In genomic region chr11:269146-269890, GRCh38 we compare ENCODE assay signal across 1 cellular context.
A peak's percentile ranks its signal among the peaks of the same experiment; 100 is the strongest.
TF ChIP-seq lines count a peak whose summit lies in the region.

No MANE protein-coding gene starts in this region.

TF ChIP-seq in K562, 482 proteins besides CTCF, POLR2A, EP300 and RAD21 (continued from another document and continues in another):
- TF ChIP-seq ZNF609 (CRISPR knock-in tag; IDR thresholded peaks at IDR 0.05; ENCODE audit: borderline replicate concordance) (no peak), ZNF165 (CRISPR knock-in tag; IDR thresholded peaks at IDR 0.05; ENCODE audit: borderline replicate concordance) (no peak), NFYB (IDR thresholded peaks at IDR 0.05; ENCODE audit: extremely low read depth, insufficient read length) (no peak), ZNF253 (CRISPR knock-in tag; conservative IDR thresholded peaks at IDR 0.05) (no peak), ZNF280A (IDR thresholded peaks at IDR 0.05; ENCODE audit: low read depth, partially characterized antibody) (no peak), ZNF197 (CRISPR knock-in tag; IDR thresholded peaks at IDR 0.05; ENCODE audit: low read depth) (peak; percentile 6; the same call in 1 of the 2 replicates), MIER1 (IDR thresholded peaks at IDR 0.05; ENCODE audit: low read depth) (no peak), ETV1 (tag; conservative IDR thresholded peaks at IDR 0.05; ENCODE audit: low read depth) (no peak), ZNF217 (CRISPR knock-in tag; IDR thresholded peaks at IDR 0.05) (no peak), CBX1 (IDR thresholded peaks at IDR 0.05; ENCODE audit: low read depth) (no peak), POLR2G (IDR thresholded peaks at IDR 0.05; ENCODE audit: low read depth, low read length) (peak; percentile 31; the same call in 1 of the 2 replicates), ATF2 (CRISPR knock-in tag; IDR thresholded peaks at IDR 0.05) (no peak), MXI1 (IDR thresholded peaks at IDR 0.05; ENCODE audit: low read depth, low read length) (0 out of 2 replicates have a peak, but pooled peaks have one; percentile 14), MAFF (IDR thresholded peaks at IDR 0.05; ENCODE audit: low read length) (no peak), TCFL5 (CRISPR knock-in tag; conservative IDR thresholded peaks at IDR 0.05) (no peak), ID3 (CRISPR knock-in tag; IDR thresholded peaks at IDR 0.05) (no peak), ID3 (tag; IDR thresholded peaks at IDR 0.05) (no peak), ESRRB (CRISPR knock-in tag; IDR thresholded peaks at IDR 0.05; ENCODE audit: borderline replicate concordance) (no peak), NCOA1 (IDR thresholded peaks at IDR 0.05; ENCODE audit: low read depth) (0 out of 2 replicates have a peak, but pooled peaks have one; percentile 21), ZKSCAN8 (CRISPR knock-in tag; IDR thresholded peaks at IDR 0.05) (peak; percentile 75), TRIM28 (IDR thresholded peaks at IDR 0.05) (no peak), SLC30A9 (CRISPR knock-in tag; IDR thresholded peaks at IDR 0.05) (no peak), ZZZ3 (IDR thresholded peaks at IDR 0.05) (no peak), HMGN3 (IDR thresholded peaks at IDR 0.05; ENCODE audit: borderline replicate concordance, extremely low read depth, insufficient read length, low read depth, low read length) (no peak), TAF7 (tag; IDR thresholded peaks at IDR 0.05) (peak; percentile 38; the same call in 1 of the 2 replicates), ZNF780A (CRISPR knock-in tag; IDR thresholded peaks at IDR 0.05) (no peak), ZBTB8A (IDR thresholded peaks at IDR 0.05; ENCODE audit: partially characterized antibody) (no peak), GATAD2B (IDR thresholded peaks at IDR 0.05; ENCODE audit: borderline replicate concordance) (no peak), ZNF24 (IDR thresholded peaks at IDR 0.05) (no peak)
- TF ChIP-seq, protein P1, sequence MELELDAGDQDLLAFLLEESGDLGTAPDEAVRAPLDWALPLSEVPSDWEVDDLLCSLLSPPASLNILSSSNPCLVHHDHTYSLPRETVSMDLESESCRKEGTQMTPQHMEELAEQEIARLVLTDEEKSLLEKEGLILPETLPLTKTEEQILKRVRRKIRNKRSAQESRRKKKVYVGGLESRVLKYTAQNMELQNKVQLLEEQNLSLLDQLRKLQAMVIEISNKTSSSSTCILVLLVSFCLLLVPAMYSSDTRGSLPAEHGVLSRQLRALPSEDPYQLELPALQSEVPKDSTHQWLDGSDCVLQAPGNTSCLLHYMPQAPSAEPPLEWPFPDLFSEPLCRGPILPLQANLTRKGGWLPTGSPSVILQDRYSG (tag; conservative IDR thresholded peaks at IDR 0.05; ENCODE audit: low read depth): 0 out of 2 replicates have a peak, but pooled peaks have one; percentile 5
- TF ChIP-seq, protein P2, sequence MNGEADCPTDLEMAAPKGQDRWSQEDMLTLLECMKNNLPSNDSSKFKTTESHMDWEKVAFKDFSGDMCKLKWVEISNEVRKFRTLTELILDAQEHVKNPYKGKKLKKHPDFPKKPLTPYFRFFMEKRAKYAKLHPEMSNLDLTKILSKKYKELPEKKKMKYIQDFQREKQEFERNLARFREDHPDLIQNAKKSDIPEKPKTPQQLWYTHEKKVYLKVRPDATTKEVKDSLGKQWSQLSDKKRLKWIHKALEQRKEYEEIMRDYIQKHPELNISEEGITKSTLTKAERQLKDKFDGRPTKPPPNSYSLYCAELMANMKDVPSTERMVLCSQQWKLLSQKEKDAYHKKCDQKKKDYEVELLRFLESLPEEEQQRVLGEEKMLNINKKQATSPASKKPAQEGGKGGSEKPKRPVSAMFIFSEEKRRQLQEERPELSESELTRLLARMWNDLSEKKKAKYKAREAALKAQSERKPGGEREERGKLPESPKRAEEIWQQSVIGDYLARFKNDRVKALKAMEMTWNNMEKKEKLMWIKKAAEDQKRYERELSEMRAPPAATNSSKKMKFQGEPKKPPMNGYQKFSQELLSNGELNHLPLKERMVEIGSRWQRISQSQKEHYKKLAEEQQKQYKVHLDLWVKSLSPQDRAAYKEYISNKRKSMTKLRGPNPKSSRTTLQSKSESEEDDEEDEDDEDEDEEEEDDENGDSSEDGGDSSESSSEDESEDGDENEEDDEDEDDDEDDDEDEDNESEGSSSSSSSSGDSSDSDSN (IDR thresholded peaks at IDR 0.05; ENCODE audit: borderline replicate concordance in 1 of 2, low read depth in 2 of 2, low read length in 2 of 2): no peak
- TF ChIP-seq, protein P3, sequence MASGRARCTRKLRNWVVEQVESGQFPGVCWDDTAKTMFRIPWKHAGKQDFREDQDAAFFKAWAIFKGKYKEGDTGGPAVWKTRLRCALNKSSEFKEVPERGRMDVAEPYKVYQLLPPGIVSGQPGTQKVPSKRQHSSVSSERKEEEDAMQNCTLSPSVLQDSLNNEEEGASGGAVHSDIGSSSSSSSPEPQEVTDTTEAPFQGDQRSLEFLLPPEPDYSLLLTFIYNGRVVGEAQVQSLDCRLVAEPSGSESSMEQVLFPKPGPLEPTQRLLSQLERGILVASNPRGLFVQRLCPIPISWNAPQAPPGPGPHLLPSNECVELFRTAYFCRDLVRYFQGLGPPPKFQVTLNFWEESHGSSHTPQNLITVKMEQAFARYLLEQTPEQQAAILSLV (tag; IDR thresholded peaks at IDR 0.05): peak; percentile 75
- TF ChIP-seq, protein P4, sequence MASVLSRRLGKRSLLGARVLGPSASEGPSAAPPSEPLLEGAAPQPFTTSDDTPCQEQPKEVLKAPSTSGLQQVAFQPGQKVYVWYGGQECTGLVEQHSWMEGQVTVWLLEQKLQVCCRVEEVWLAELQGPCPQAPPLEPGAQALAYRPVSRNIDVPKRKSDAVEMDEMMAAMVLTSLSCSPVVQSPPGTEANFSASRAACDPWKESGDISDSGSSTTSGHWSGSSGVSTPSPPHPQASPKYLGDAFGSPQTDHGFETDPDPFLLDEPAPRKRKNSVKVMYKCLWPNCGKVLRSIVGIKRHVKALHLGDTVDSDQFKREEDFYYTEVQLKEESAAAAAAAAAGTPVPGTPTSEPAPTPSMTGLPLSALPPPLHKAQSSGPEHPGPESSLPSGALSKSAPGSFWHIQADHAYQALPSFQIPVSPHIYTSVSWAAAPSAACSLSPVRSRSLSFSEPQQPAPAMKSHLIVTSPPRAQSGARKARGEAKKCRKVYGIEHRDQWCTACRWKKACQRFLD (CRISPR knock-in tag; IDR thresholded peaks at IDR 0.05): peak; percentile 31; the same call in 1 of the 2 replicates
- TF ChIP-seq, protein P5, sequence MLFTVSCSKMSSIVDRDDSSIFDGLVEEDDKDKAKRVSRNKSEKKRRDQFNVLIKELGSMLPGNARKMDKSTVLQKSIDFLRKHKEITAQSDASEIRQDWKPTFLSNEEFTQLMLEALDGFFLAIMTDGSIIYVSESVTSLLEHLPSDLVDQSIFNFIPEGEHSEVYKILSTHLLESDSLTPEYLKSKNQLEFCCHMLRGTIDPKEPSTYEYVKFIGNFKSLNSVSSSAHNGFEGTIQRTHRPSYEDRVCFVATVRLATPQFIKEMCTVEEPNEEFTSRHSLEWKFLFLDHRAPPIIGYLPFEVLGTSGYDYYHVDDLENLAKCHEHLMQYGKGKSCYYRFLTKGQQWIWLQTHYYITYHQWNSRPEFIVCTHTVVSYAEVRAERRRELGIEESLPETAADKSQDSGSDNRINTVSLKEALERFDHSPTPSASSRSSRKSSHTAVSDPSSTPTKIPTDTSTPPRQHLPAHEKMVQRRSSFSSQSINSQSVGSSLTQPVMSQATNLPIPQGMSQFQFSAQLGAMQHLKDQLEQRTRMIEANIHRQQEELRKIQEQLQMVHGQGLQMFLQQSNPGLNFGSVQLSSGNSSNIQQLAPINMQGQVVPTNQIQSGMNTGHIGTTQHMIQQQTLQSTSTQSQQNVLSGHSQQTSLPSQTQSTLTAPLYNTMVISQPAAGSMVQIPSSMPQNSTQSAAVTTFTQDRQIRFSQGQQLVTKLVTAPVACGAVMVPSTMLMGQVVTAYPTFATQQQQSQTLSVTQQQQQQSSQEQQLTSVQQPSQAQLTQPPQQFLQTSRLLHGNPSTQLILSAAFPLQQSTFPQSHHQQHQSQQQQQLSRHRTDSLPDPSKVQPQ (CRISPR knock-in tag; IDR thresholded peaks at IDR 0.05; ENCODE audit: borderline replicate concordance): no peak
- TF ChIP-seq, protein P6, sequence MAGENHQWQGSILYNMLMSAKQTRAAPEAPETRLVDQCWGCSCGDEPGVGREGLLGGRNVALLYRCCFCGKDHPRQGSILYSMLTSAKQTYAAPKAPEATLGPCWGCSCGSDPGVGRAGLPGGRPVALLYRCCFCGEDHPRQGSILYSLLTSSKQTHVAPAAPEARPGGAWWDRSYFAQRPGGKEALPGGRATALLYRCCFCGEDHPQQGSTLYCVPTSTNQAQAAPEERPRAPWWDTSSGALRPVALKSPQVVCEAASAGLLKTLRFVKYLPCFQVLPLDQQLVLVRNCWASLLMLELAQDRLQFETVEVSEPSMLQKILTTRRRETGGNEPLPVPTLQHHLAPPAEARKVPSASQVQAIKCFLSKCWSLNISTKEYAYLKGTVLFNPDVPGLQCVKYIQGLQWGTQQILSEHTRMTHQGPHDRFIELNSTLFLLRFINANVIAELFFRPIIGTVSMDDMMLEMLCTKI (IDR thresholded peaks at IDR 0.05; ENCODE audit: partially characterized antibody): no peak
- TF ChIP-seq, protein P7, sequence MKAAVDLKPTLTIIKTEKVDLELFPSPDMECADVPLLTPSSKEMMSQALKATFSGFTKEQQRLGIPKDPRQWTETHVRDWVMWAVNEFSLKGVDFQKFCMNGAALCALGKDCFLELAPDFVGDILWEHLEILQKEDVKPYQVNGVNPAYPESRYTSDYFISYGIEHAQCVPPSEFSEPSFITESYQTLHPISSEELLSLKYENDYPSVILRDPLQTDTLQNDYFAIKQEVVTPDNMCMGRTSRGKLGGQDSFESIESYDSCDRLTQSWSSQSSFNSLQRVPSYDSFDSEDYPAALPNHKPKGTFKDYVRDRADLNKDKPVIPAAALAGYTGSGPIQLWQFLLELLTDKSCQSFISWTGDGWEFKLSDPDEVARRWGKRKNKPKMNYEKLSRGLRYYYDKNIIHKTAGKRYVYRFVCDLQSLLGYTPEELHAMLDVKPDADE (conservative IDR thresholded peaks at IDR 0.05; ENCODE audit: control insufficient read depth, low read depth, low read length): no peak
- TF ChIP-seq, protein P8, sequence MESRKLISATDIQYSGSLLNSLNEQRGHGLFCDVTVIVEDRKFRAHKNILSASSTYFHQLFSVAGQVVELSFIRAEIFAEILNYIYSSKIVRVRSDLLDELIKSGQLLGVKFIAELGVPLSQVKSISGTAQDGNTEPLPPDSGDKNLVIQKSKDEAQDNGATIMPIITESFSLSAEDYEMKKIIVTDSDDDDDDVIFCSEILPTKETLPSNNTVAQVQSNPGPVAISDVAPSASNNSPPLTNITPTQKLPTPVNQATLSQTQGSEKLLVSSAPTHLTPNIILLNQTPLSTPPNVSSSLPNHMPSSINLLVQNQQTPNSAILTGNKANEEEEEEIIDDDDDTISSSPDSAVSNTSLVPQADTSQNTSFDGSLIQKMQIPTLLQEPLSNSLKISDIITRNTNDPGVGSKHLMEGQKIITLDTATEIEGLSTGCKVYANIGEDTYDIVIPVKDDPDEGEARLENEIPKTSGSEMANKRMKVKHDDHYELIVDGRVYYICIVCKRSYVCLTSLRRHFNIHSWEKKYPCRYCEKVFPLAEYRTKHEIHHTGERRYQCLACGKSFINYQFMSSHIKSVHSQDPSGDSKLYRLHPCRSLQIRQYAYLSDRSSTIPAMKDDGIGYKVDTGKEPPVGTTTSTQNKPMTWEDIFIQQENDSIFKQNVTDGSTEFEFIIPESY (CRISPR knock-in tag; IDR thresholded peaks at IDR 0.05): no peak
